1 cellular context compared by ENCODE assay signal in the genomic region with DNA sequence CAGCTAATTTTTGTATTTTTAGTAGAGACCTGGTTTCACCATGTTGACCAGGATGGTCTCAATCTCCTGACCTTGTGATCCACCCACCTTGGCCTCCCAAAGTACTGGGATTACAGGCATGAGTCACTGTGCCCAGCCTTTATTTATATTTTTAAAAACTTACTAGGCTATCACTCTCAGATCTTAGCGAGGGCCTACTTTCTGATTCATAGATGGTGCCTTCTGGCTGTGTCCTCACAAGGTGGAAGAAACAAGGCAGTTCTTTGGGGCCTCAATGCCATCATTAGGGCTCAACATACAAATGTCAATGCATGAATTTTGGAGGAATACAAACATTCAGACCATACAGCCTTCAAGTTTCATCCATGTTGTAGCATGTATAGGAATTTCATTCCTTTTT.
TF ChIP-seq lines count a peak whose summit lies in the region.

No MANE protein-coding gene starts in this region.

TF ChIP-seq in HepG2, 621 proteins besides CTCF, POLR2A, EP300 and RAD21:
- TF ChIP-seq RXRA (CRISPR knock-in tag; IDR thresholded peaks at IDR 0.05), result no peak
- no peak for TF ChIP-seq MTERF4 (CRISPR knock-in tag; IDR thresholded peaks at IDR 0.05)
- TF ChIP-seq, protein P1, sequence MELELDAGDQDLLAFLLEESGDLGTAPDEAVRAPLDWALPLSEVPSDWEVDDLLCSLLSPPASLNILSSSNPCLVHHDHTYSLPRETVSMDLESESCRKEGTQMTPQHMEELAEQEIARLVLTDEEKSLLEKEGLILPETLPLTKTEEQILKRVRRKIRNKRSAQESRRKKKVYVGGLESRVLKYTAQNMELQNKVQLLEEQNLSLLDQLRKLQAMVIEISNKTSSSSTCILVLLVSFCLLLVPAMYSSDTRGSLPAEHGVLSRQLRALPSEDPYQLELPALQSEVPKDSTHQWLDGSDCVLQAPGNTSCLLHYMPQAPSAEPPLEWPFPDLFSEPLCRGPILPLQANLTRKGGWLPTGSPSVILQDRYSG (CRISPR knock-in tag; IDR thresholded peaks at IDR 0.05), result no peak
- TF ChIP-seq ZSCAN30 (CRISPR knock-in tag; IDR thresholded peaks at IDR 0.05), result no peak
- TF ChIP-seq, protein P2, sequence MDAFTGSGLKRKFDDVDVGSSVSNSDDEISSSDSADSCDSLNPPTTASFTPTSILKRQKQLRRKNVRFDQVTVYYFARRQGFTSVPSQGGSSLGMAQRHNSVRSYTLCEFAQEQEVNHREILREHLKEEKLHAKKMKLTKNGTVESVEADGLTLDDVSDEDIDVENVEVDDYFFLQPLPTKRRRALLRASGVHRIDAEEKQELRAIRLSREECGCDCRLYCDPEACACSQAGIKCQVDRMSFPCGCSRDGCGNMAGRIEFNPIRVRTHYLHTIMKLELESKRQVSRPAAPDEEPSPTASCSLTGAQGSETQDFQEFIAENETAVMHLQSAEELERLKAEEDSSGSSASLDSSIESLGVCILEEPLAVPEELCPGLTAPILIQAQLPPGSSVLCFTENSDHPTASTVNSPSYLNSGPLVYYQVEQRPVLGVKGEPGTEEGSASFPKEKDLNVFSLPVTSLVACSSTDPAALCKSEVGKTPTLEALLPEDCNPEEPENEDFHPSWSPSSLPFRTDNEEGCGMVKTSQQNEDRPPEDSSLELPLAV (CRISPR knock-in tag; conservative IDR thresholded peaks at IDR 0.05; ENCODE audit: low read depth), result no peak
- no peak for TF ChIP-seq E2F5 (CRISPR knock-in tag; conservative IDR thresholded peaks at IDR 0.05)
- no peak for TF ChIP-seq ZFAT (CRISPR knock-in tag; conservative IDR thresholded peaks at IDR 0.05)
- TF ChIP-seq ZKSCAN1 (IDR thresholded peaks at IDR 0.05; ENCODE audit: low read length), result no peak
TF ChIP-seq in HepG2: peak in this region for 0.
